8 cellular contexts compared by ENCODE assay signal in genomic region chr15:33292718-33293307, GRCh38. TPM values are rescaled to one million over a fixed set of nuclear protein-coding genes. Genes with fewer than 3 reads are reported as not detected.
DNase-seq lines count a peak whose midpoint lies in the region; ATAC-seq and TF ChIP-seq lines count a peak whose summit lies in the region.

No MANE protein-coding gene starts in this region.

- H3K27me3 ChIP-seq in MM.1S (replicated peaks; ENCODE audit: insufficient read depth, low read length) (no peaks in the 10 kb centered on the region), lower lobe of right lung (ENCODE audit: low read depth) (no peaks in the 10 kb centered on the region)

- no peaks in the 10 kb centered on the region for H3F3A ChIP-seq in MM.1S (ENCODE audit: insufficient read depth, low read length)

- TF ChIP-seq CTCF in MM.1S (IDR thresholded peaks at IDR 0.05; ENCODE audit: low read length) = peak; percentile 87
- peak; percentile 86 for TF ChIP-seq CTCF in choroid plexus epithelial cell (conservative IDR thresholded peaks at IDR 0.05; ENCODE audit: low read depth, low read length)
- TF ChIP-seq CTCF in lower lobe of right lung (IDR thresholded peaks at IDR 0.05) = peak; percentile 55

- H2AFZ ChIP-seq in MM.1S (ENCODE audit: low read length) = no peak overlapping the region

- H3K4me2 ChIP-seq in MM.1S (ENCODE audit: low read depth, low read length) = no peak overlapping the region

- H3K4me3 ChIP-seq in MM.1S (ENCODE audit: low read length) (no peak overlapping the region), SK-N-MC (no peak overlapping the region), choroid plexus epithelial cell (ENCODE audit: low read depth, low read length) (no peak overlapping the region), lower lobe of right lung (no peak overlapping the region)

- H3K79me2 ChIP-seq in MM.1S (ENCODE audit: low read length) = no peaks in the 10 kb centered on the region

- peak; percentile 57 to 80 for ATAC-seq in lower lobe of right lung

- no peak overlapping the region for H3K27ac ChIP-seq in MM.1S (ENCODE audit: low read length)
- no peak overlapping the region for H3K27ac ChIP-seq in SK-N-MC
- no peak overlapping the region for H3K27ac ChIP-seq in lower lobe of right lung
- H3K27ac ChIP-seq in substantia nigra (ENCODE audit: low read depth, low read length, poor library complexity, severe bottlenecking) = no peak overlapping the region

- H4K20me1 ChIP-seq in MM.1S (ENCODE audit: insufficient read depth, low read length) = no peaks in the 10 kb centered on the region

- intact Hi-C loops in lower lobe of right lung (cut with DNase I) = no loop called here

- no peaks in the 10 kb centered on the region for H3K9me2 ChIP-seq in MM.1S (replicated peaks; ENCODE audit: insufficient read depth, low read length)

- H3K4me1 ChIP-seq in MM.1S (ENCODE audit: low read length) (no peaks in the 10 kb centered on the region), lower lobe of right lung (no peaks in the 10 kb centered on the region)

- H3K9me3 ChIP-seq in MM.1S (replicated peaks; ENCODE audit: insufficient read depth, low read length) (no peaks in the 10 kb centered on the region), SK-N-MC (ENCODE audit: low read depth, low read length) (no peaks in the 10 kb centered on the region), lower lobe of right lung (no peaks in the 10 kb centered on the region)

- no peaks in the 10 kb centered on the region for H3K36me3 ChIP-seq in MM.1S (replicated peaks; ENCODE audit: insufficient read depth, low read length)
- H3K36me3 ChIP-seq in SK-N-MC (ENCODE audit: insufficient read depth, low read length) = no peaks in the 10 kb centered on the region
- no peaks in the 10 kb centered on the region for H3K36me3 ChIP-seq in lower lobe of right lung

- H3K9ac ChIP-seq in MM.1S (ENCODE audit: low read length) (no peak overlapping the region), SK-N-MC (ENCODE audit: insufficient read length) (no peak overlapping the region)

- DNase-seq in NCI-H146 (lab: John Stamatoyannopoulos, UW) (peak; percentile 19), NCI-H146 treated with DMSO at 0.1 percent for 48 hours (lab: John Stamatoyannopoulos, UW; ENCODE audit: unreplicated experiment) (no peak), MM.1S (peak; percentile 61), SK-N-MC (ENCODE audit: low read depth, low spot score) (peak; percentile 30), choroid plexus epithelial cell (ENCODE audit: low read depth) (peak; percentile 79), lower lobe of right lung (no peak), substantia nigra (lab: John Stamatoyannopoulos, UW) (peak in 27 of 49 donors; percentile 7 to 77 (median 35)), HPDE6-E6E7 (ENCODE audit: extremely low spot score) (no peak)

RNA-seq across cellular contexts. Expression of gene RYR3, which starts 18.0 kb away (rescaled TPM):
- 0.32 TPM for total RNA-seq in lower lobe of right lung

Comparison
In these comparisons a context has a peak if more than half of its experiments do, and no peak if none do; other contexts are left out.
1. DNase-seq: peak in NCI-H146 (single experiment), MM.1S (single experiment), SK-N-MC (single experiment), choroid plexus epithelial cell (single experiment) and substantia nigra (27 of 49); none in NCI-H146 treated with DMSO at 0.1 percent for 48 hours (single experiment), lower lobe of right lung (single experiment) and HPDE6-E6E7 (single experiment).
2. Peak in every context shown above with its lines, with median percentiles within 50 percentile points of each other: CTCF ChIP-seq.